Comparison of ENCODE assay signal across 20 cellular contexts in the genomic region with DNA sequence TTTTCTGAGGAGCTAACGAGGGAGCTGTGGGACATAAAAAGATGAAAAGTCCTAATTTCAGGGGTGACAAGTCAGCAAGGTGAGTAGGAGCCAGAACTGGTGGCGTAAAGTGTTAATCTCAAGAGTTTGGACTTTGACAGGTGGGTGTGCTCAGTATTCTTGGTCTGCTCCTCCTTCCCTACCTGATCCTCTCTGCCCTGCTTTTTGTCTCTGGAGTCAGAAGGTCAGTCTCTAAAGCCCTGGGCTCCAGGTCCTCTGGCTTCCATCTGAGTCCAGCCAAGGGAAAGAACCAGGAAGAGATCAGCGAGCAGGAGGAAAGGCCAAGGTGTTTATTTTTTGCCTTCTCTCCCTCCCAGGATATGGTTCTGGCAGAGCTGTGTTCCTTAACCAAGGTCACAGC.
"Had no signal": no experiment of that assay in that cellular context is flagged by ENCODE, and none has a peak within 500 bp of the region (broad histone marks: within the 10 kb centered on the region; RNA-seq: fewer than 3 reads in every experiment).

No MANE protein-coding gene starts in this region.

- H3K27me3 ChIP-seq: adrenal gland, breast epithelium, dorsolateral prefrontal cortex, heart right ventricle, neural progenitor cell, ovary, tibial nerve had no signal

- H3K4me3 Mint-ChIP-seq: activated naive CD8-positive, alpha-beta T cell; central memory CD8-positive, alpha-beta T cell; effector memory CD8-positive, alpha-beta T cell; naive thymus-derived CD8-positive, alpha-beta T cell; neural progenitor cell; stimulated activated naive CD8-positive, alpha-beta T cell treated with anti-CD3 and anti-CD28 coated beads, Interleukin-15, Interleukin-2, amounts not matched to agents 100 ng/mL and 50 ng/mL, for 24 hours; T-cell had no signal

- H3K9me3 Mint-ChIP-seq: central memory CD8-positive, alpha-beta T cell; effector memory CD8-positive, alpha-beta T cell; naive thymus-derived CD8-positive, alpha-beta T cell; stimulated activated naive CD8-positive, alpha-beta T cell treated with anti-CD3 and anti-CD28 coated beads, Interleukin-15, Interleukin-2, amounts not matched to agents 100 ng/mL and 50 ng/mL, for 24 hours; T-cell had no signal

- H3K36me3 ChIP-seq: adrenal gland, breast epithelium, lower lobe of right lung, neural progenitor cell, ovary, prostate gland had no signal

- H3K4me2 ChIP-seq: neural progenitor cell had no signal

- H2AFZ ChIP-seq: neural progenitor cell had no signal

- DNase-seq: activated naive CD4-positive, alpha-beta T cell; activated T-cell treated with anti-CD3 and anti-CD28 coated beads, Interleukin-2, amount 50 U/mL, for 1 hour; dorsolateral prefrontal cortex; effector memory CD8-positive, alpha-beta T cell; heart right ventricle; lower lobe of right lung; naive thymus-derived CD8-positive, alpha-beta T cell; ovary; stimulated activated CD4-positive, alpha-beta T cell treated with anti-CD3 and anti-CD28 coated beads, Interleukin-1b, Interleukin-23, amount 100 ng/mL, for 48 hours; T-cell; T-helper 9 cell had no signal

- H3K27ac Mint-ChIP-seq: activated naive CD8-positive, alpha-beta T cell; effector memory CD8-positive, alpha-beta T cell; naive thymus-derived CD8-positive, alpha-beta T cell; neural progenitor cell; stimulated activated naive CD8-positive, alpha-beta T cell treated with anti-CD3 and anti-CD28 coated beads, Interleukin-15, Interleukin-2, amounts not matched to agents 100 ng/mL and 50 ng/mL, for 24 hours; T-cell had no signal

- H3K27ac ChIP-seq: adrenal gland, breast epithelium, heart right ventricle, lower lobe of right lung, neural progenitor cell, ovary, prostate gland, tibial nerve had no signal

- ATAC-seq: effector memory CD8-positive, alpha-beta T cell; naive thymus-derived CD8-positive, alpha-beta T cell; SK-N-SH treated with all-trans-retinoic acid at 6 μM for 48 hours; T-cell had no signal

- H3K9ac ChIP-seq: neural progenitor cell had no signal

- H3K9me3 ChIP-seq: adrenal gland, breast epithelium, ovary, prostate gland had no signal

- H3K27me3 Mint-ChIP-seq: activated naive CD8-positive, alpha-beta T cell; central memory CD8-positive, alpha-beta T cell; effector memory CD8-positive, alpha-beta T cell; naive thymus-derived CD8-positive, alpha-beta T cell; stimulated activated naive CD8-positive, alpha-beta T cell treated with anti-CD3 and anti-CD28 coated beads, Interleukin-15, Interleukin-2, amounts not matched to agents 100 ng/mL and 50 ng/mL, for 24 hours; T-cell had no signal

- H3K4me3 ChIP-seq: adrenal gland, breast epithelium, dorsolateral prefrontal cortex, heart right ventricle, lower lobe of right lung, neural progenitor cell, ovary, prostate gland, tibial nerve had no signal

- H3K4me1 ChIP-seq: adrenal gland, breast epithelium, lower lobe of right lung, neural progenitor cell, prostate gland, tibial nerve had no signal

- H3K4me1 Mint-ChIP-seq: central memory CD8-positive, alpha-beta T cell had no signal
